In the genomic region with DNA sequence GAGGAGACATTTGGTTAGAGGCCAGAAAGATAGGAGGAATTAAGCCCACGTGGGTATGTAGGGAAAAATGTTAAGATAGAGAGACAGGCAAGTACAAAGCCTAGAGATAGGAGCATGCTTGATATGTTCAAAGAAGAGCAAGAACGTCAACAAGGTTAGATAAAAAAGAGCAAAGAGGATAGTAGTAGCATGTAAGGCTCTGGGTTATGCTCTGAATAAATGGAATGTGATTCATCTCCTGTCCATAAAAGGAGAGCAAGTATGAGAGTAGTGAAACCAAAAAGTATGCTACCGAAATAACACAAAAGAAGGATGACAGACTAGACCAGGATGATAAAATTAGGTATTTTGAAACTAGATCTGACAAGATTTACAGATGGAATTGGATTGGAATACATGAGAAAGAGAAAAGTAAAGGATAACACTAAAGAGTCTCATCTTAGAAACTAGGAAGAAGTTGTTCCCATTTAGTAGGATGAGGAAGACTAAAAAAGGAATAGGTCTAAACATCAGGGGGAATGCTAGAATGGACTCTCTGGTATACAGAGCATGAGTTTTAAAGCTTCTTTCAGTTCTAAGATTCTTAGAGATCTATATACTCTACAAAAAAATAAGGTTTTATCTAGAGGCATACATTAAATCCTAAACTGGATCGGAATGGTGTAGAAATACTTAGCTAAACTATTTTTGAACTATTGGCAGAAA, we compare ENCODE assay signal across 13 cellular contexts. TPM values are rescaled to one million over a fixed set of nuclear protein-coding genes. Genes with fewer than 3 reads are reported as not detected.
DNase-seq lines count a peak whose midpoint lies in the region; ATAC-seq and TF ChIP-seq lines count a peak whose summit lies in the region.
"Had no signal": no experiment of that assay in that cellular context is flagged by ENCODE, and none has a peak within 500 bp of the region (broad histone marks: within the 10 kb centered on the region; RNA-seq: fewer than 3 reads in every experiment).

No MANE protein-coding gene starts in this region.

- POLR2A ChIA-PET in activated CD4-positive, alpha-beta memory T cell treated with anti-CD3 and anti-CD28 coated beads for 36 hours (lab: Charles Lee) = interaction anchor here (0.6 kb wide), 1 partner anchor 367 kb away, joined by 4 read pairs; no protein-coding TSS in a partner anchor

- no peaks in the 10 kb centered on the region for H3K9me3 ChIP-seq in colonic mucosa
- H3K9me3 ChIP-seq: left lung had no signal

- no peak overlapping the region for H3K9ac ChIP-seq in colonic mucosa (ENCODE audit: low read depth in 2 of 2, low read length in 2 of 2)

- H3K27ac ChIP-seq in foreskin keratinocyte (no peak overlapping the region), colonic mucosa (no peak overlapping the region)
- H3K27ac ChIP-seq: left lung had no signal

- H3K27me3 ChIP-seq in foreskin keratinocyte (no peaks in the 10 kb centered on the region), colonic mucosa (no peaks in the 10 kb centered on the region)
- H3K27me3 ChIP-seq: left lung had no signal

- intact Hi-C loops in natural killer cell (cut with micrococcal nuclease) = no loop called here
- intact Hi-C loops in activated CD4-positive, alpha-beta memory T cell treated with anti-CD3 and anti-CD28 coated beads for 36 hours (cut with micrococcal nuclease) = no loop called here
- intact Hi-C loops in colonic mucosa (cut with DNase I) = loop anchor here (10.0 kb wide), 1 partner anchor 133 kb away; no protein-coding TSS in a partner anchor

- TF ChIP-seq CTCF in natural killer cell (IDR thresholded peaks at IDR 0.05) = no peak
- TF ChIP-seq CTCF in foreskin keratinocyte (conservative IDR thresholded peaks at IDR 0.05) = no peak
- no peak for TF ChIP-seq CTCF in colonic mucosa (IDR thresholded peaks at IDR 0.05)

- peaks cover 15% of the 10 kb centered on the region for H3K36me3 Mint-ChIP-seq in natural killer cell treated with Interleukin-12 subunit alpha and Interleukin-12 subunit beta and Interleukin-15 and Interleukin-18, amount 100 ng/mL, for 72 hours
- peaks cover under 1% of the 10 kb centered on the region for H3K36me3 Mint-ChIP-seq in natural killer cell
- H3K36me3 Mint-ChIP-seq in activated CD4-positive, alpha-beta memory T cell treated with anti-CD3 and anti-CD28 coated beads for 36 hours = peaks cover 33% of the 10 kb centered on the region

- no peaks in the 10 kb centered on the region for H3K9me3 Mint-ChIP-seq in natural killer cell treated with Interleukin-12 subunit alpha and Interleukin-12 subunit beta and Interleukin-15 and Interleukin-18, amount 100 ng/mL, for 72 hours
- no peaks in the 10 kb centered on the region for H3K9me3 Mint-ChIP-seq in natural killer cell
- H3K9me3 Mint-ChIP-seq in activated CD4-positive, alpha-beta memory T cell treated with anti-CD3 and anti-CD28 coated beads for 36 hours = no peaks in the 10 kb centered on the region

- H3K4me3 ChIP-seq in colonic mucosa = no peak overlapping the region
- H3K4me3 ChIP-seq: left lung had no signal

- no peak for ATAC-seq in natural killer cell treated with Interleukin-12 subunit alpha and Interleukin-12 subunit beta and Interleukin-15 and Interleukin-18, amount 100 ng/mL, for 72 hours
- ATAC-seq in natural killer cell (no peak), foreskin keratinocyte (peak; percentile 18)
- ATAC-seq: left lung had no signal

- H3K36me3 ChIP-seq in colonic mucosa = no peaks in the 10 kb centered on the region

- no peaks in the 10 kb centered on the region for H3K27me3 Mint-ChIP-seq in natural killer cell treated with Interleukin-12 subunit alpha and Interleukin-12 subunit beta and Interleukin-15 and Interleukin-18, amount 100 ng/mL, for 72 hours
- no peaks in the 10 kb centered on the region for H3K27me3 Mint-ChIP-seq in natural killer cell (ENCODE audit: low read depth in 2 of 2)
- no peaks in the 10 kb centered on the region for H3K27me3 Mint-ChIP-seq in activated CD4-positive, alpha-beta memory T cell treated with anti-CD3 and anti-CD28 coated beads for 36 hours

- CTCF ChIA-PET in activated CD4-positive, alpha-beta memory T cell treated with anti-CD3 and anti-CD28 coated beads for 36 hours (lab: Charles Lee) = no interaction called here

- H3K4me3 Mint-ChIP-seq in natural killer cell treated with Interleukin-12 subunit alpha and Interleukin-12 subunit beta and Interleukin-15 and Interleukin-18, amount 100 ng/mL, for 72 hours = no peak overlapping the region
- H3K4me3 Mint-ChIP-seq in natural killer cell = no peak overlapping the region
- H3K4me3 Mint-ChIP-seq in activated CD4-positive, alpha-beta memory T cell treated with anti-CD3 and anti-CD28 coated beads for 36 hours = no peak overlapping the region

- DNase-seq in natural killer cell treated with Interleukin-12 subunit alpha and Interleukin-12 subunit beta and Interleukin-15 and Interleukin-18, amount 100 ng/mL, for 72 hours (ENCODE audit: low spot score) = no peak
- no peak for DNase-seq in natural killer cell
- no peak for DNase-seq in activated CD4-positive, alpha-beta memory T cell treated with anti-CD3 and anti-CD28 coated beads for 36 hours
- peak; percentile 3 to 22 for DNase-seq in foreskin keratinocyte
- no peak for DNase-seq in NCI-H524 (lab: John Stamatoyannopoulos, UW)
- DNase-seq in GOT3 (lab: John Stamatoyannopoulos, UW) = no peak
- no peak for DNase-seq in stimulated activated naive CD4-positive, alpha-beta T cell treated with Interleukin-2 at 50 U/mL for 16 hours (lab: John Stamatoyannopoulos, UW)
- no peak for DNase-seq in colonic mucosa
- DNase-seq: cortex of kidney, glutamatergic neuron, left lung, NCI-H187 treated with DMSO at 0.1 percent for 48 hours, T1000 had no signal

- H3K4me1 ChIP-seq in foreskin keratinocyte (no peaks in the 10 kb centered on the region), colonic mucosa (no peaks in the 10 kb centered on the region)
- H3K4me1 ChIP-seq: left lung had no signal

- peaks cover 3 to 7% of the 10 kb centered on the region in 2 donors for H3K4me1 Mint-ChIP-seq in natural killer cell treated with Interleukin-12 subunit alpha and Interleukin-12 subunit beta and Interleukin-15 and Interleukin-18, amount 100 ng/mL, for 72 hours (ENCODE audit: low read depth in 2 of 2)
- H3K4me1 Mint-ChIP-seq in natural killer cell = no peaks in the 10 kb centered on the region
- peaks cover 21% of the 10 kb centered on the region for H3K4me1 Mint-ChIP-seq in activated CD4-positive, alpha-beta memory T cell treated with anti-CD3 and anti-CD28 coated beads for 36 hours (ENCODE audit: low read depth)

- peak overlapping the region; percentile 0 to 8 for H3K27ac Mint-ChIP-seq in natural killer cell treated with Interleukin-12 subunit alpha and Interleukin-12 subunit beta and Interleukin-15 and Interleukin-18, amount 100 ng/mL, for 72 hours
- H3K27ac Mint-ChIP-seq in natural killer cell = no peak overlapping the region
- peak overlapping the region; percentile 28 for H3K27ac Mint-ChIP-seq in activated CD4-positive, alpha-beta memory T cell treated with anti-CD3 and anti-CD28 coated beads for 36 hours

RNA-seq across cellular contexts. Expression of a gene that starts 59.1 kb away (rescaled TPM):
- 10 to 100 TPM; 31.7 to 64.0 TPM for total RNA-seq in natural killer cell treated with Interleukin-12 subunit alpha and Interleukin-12 subunit beta and Interleukin-15 and Interleukin-18, amount 100 ng/mL, for 72 hours
- total RNA-seq in natural killer cell (10 to 100 TPM; 41.8 to 54.4 (median 50.9) TPM), foreskin keratinocyte (30.4 and 32.8 TPM in 2 replicates), colonic mucosa (10 to 100 TPM; 28.3 to 34.7 TPM)
- total RNA-seq in activated CD4-positive, alpha-beta memory T cell treated with anti-CD3 and anti-CD28 coated beads for 36 hours = 10 to 100 TPM; 37.4 to 44.8 TPM
- polyA plus RNA-seq in foreskin keratinocyte = 4.0 and 5.1 TPM in 2 replicates

Comparison
In these comparisons a context has a peak if more than half of its experiments do, and no peak if none do; other contexts are left out.
1. H3K27ac Mint-ChIP-seq: peak in natural killer cell treated with Interleukin-12 subunit alpha and Interleukin-12 subunit beta and Interleukin-15 and Interleukin-18, amount 100 ng/mL, for 72 hours (2 of 2) and activated CD4-positive, alpha-beta memory T cell treated with anti-CD3 and anti-CD28 coated beads for 36 hours (single experiment); none in natural killer cell (0 of 2).
2. DNase-seq: peak in foreskin keratinocyte (2 of 2); none in natural killer cell treated with Interleukin-12 subunit alpha and Interleukin-12 subunit beta and Interleukin-15 and Interleukin-18, amount 100 ng/mL, for 72 hours (single experiment), natural killer cell (single experiment), activated CD4-positive, alpha-beta memory T cell treated with anti-CD3 and anti-CD28 coated beads for 36 hours (single experiment), NCI-H524 (0 of 2), GOT3 (single experiment), stimulated activated naive CD4-positive, alpha-beta T cell treated with Interleukin-2 at 50 U/mL for 16 hours (single experiment) and colonic mucosa (single experiment).